In the genomic region with DNA sequence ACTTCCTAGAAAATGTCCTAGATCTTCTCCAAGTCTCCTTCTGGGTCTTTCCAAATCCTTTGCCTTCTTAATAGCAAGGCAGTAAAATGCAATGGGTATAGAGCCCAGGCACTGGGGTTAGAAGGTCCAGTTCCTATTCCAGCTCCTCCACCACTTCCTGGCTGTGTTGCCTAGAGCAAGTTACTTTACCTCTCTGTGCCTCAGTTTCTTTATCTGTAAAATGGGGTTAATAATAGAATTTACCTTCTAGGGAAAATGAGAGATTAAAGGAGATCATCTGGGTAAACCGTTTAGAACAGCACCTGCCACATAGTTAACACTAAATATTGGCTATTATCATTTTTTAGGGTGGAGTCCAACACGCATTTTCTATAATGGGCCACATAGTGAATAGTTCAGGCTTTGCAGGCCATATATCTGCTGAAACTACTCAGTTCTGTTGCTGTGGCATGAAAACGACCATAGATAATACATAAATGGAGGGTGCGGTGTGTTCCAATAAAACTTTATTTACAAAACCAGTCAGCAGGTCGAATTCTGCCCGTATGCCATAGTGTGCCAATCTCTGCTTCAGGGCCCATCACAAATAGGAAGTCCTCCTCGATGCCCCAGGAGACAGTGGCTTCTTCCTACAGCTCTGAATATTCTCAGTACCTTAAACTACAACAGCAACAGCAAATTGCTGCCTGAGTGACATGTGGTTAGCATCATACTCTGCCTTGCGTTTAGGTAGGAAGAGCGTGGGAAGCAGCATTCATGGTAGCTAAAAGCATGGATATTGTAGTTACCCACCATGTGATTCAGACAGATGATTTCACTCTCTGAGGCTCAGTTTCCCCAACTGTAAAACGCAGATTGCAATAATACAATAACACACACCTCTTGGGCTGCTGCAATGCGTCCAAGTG, we compare ENCODE assay signal across 2 cellular contexts.
A peak's percentile ranks its signal among the peaks of the same experiment; 100 is the strongest.
TF ChIP-seq lines count a peak whose summit lies in the region.

No MANE protein-coding gene starts in this region.

TF ChIP-seq in GM23338, 12 proteins besides CTCF, POLR2A, EP300 and RAD21 (continued from another document and continues in another):
- TF ChIP-seq, protein P1, sequence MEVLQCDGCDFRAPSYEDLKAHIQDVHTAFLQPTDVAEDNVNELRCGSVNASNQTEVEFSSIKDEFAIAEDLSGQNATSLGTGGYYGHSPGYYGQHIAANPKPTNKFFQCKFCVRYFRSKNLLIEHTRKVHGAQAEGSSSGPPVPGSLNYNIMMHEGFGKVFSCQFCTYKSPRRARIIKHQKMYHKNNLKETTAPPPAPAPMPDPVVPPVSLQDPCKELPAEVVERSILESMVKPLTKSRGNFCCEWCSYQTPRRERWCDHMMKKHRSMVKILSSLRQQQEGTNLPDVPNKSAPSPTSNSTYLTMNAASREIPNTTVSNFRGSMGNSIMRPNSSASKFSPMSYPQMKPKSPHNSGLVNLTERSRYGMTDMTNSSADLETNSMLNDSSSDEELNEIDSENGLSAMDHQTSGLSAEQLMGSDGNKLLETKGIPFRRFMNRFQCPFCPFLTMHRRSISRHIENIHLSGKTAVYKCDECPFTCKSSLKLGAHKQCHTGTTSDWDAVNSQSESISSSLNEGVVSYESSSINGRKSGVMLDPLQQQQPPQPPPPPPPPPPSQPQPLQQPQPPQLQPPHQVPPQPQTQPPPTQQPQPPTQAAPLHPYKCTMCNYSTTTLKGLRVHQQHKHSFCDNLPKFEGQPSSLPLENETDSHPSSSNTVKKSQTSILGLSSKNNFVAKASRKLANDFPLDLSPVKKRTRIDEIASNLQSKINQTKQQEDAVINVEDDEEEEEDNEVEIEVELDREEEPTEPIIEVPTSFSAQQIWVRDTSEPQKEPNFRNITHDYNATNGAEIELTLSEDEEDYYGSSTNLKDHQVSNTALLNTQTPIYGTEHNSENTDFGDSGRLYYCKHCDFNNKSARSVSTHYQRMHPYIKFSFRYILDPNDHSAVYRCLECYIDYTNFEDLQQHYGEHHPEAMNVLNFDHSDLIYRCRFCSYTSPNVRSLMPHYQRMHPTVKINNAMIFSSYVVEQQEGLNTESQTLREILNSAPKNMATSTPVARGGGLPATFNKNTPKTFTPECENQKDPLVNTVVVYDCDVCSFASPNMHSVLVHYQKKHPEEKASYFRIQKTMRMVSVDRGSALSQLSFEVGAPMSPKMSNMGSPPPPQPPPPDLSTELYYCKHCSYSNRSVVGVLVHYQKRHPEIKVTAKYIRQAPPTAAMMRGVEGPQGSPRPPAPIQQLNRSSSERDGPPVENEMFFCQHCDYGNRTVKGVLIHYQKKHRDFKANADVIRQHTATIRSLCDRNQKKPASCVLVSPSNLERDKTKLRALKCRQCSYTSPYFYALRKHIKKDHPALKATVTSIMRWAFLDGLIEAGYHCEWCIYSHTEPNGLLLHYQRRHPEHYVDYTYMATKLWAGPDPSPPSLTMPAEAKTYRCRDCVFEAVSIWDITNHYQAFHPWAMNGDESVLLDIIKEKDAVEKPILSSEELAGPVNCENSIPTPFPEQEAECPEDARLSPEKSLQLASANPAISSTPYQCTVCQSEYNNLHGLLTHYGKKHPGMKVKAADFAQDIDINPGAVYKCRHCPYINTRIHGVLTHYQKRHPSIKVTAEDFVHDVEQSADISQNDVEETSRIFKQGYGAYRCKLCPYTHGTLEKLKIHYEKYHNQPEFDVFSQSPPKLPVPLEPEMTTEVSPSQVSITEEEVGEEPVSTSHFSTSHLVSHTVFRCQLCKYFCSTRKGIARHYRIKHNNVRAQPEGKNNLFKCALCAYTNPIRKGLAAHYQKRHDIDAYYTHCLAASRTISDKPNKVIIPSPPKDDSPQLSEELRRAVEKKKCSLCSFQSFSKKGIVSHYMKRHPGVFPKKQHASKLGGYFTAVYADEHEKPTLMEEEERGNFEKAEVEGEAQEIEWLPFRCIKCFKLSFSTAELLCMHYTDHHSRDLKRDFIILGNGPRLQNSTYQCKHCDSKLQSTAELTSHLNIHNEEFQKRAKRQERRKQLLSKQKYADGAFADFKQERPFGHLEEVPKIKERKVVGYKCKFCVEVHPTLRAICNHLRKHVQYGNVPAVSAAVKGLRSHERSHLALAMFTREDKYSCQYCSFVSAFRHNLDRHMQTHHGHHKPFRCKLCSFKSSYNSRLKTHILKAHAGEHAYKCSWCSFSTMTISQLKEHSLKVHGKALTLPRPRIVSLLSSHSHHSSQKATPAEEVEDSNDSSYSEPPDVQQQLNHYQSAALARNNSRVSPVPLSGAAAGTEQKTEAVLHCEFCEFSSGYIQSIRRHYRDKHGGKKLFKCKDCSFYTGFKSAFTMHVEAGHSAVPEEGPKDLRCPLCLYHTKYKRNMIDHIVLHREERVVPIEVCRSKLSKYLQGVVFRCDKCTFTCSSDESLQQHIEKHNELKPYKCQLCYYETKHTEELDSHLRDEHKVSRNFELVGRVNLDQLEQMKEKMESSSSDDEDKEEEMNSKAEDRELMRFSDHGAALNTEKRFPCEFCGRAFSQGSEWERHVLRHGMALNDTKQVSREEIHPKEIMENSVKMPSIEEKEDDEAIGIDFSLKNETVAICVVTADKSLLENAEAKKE (CRISPR knock-in tag; IDR thresholded peaks at IDR 0.05) = no peak
- TF ChIP-seq STAT1 (IDR thresholded peaks at IDR 0.05; ENCODE audit: unreplicated experiment) (no peak), NANOG (IDR thresholded peaks at IDR 0.05; ENCODE audit: borderline replicate concordance) (no peak), CREB1 (CRISPR knock-in tag; IDR thresholded peaks at IDR 0.05; ENCODE audit: low read depth) (no peak), POLR2AphosphoS5 (IDR thresholded peaks at IDR 0.05; ENCODE audit: low read depth) (no peak), ZNF331 (CRISPR knock-in tag; IDR thresholded peaks at IDR 0.05; ENCODE audit: low read depth) (no peak)
- TF ChIP-seq, protein P2, sequence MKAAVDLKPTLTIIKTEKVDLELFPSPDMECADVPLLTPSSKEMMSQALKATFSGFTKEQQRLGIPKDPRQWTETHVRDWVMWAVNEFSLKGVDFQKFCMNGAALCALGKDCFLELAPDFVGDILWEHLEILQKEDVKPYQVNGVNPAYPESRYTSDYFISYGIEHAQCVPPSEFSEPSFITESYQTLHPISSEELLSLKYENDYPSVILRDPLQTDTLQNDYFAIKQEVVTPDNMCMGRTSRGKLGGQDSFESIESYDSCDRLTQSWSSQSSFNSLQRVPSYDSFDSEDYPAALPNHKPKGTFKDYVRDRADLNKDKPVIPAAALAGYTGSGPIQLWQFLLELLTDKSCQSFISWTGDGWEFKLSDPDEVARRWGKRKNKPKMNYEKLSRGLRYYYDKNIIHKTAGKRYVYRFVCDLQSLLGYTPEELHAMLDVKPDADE (IDR thresholded peaks at IDR 0.05) = no peak

TF ChIP-seq in K562, 482 proteins besides CTCF, POLR2A, EP300 and RAD21 (continued from another document):
- TF ChIP-seq, protein P3, sequence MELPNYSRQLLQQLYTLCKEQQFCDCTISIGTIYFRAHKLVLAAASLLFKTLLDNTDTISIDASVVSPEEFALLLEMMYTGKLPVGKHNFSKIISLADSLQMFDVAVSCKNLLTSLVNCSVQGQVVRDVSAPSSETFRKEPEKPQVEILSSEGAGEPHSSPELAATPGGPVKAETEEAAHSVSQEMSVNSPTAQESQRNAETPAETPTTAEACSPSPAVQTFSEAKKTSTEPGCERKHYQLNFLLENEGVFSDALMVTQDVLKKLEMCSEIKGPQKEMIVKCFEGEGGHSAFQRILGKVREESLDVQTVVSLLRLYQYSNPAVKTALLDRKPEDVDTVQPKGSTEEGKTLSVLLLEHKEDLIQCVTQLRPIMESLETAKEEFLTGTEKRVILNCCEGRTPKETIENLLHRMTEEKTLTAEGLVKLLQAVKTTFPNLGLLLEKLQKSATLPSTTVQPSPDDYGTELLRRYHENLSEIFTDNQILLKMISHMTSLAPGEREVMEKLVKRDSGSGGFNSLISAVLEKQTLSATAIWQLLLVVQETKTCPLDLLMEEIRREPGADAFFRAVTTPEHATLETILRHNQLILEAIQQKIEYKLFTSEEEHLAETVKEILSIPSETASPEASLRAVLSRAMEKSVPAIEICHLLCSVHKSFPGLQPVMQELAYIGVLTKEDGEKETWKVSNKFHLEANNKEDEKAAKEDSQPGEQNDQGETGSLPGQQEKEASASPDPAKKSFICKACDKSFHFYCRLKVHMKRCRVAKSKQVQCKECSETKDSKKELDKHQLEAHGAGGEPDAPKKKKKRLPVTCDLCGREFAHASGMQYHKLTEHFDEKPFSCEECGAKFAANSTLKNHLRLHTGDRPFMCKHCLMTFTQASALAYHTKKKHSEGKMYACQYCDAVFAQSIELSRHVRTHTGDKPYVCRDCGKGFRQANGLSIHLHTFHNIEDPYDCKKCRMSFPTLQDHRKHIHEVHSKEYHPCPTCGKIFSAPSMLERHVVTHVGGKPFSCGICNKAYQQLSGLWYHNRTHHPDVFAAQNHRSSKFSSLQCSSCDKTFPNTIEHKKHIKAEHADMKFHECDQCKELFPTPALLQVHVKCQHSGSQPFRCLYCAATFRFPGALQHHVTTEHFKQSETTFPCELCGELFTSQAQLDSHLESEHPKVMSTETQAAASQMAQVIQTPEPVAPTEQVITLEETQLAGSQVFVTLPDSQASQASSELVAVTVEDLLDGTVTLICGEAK (IDR thresholded peaks at IDR 0.05) = peak; percentile 89
- TF ChIP-seq, protein P3 (CRISPR knock-in tag; IDR thresholded peaks at IDR 0.05) = 0 out of 2 replicates have a peak, but pooled peaks have one; percentile 42
- TF ChIP-seq, protein P4, sequence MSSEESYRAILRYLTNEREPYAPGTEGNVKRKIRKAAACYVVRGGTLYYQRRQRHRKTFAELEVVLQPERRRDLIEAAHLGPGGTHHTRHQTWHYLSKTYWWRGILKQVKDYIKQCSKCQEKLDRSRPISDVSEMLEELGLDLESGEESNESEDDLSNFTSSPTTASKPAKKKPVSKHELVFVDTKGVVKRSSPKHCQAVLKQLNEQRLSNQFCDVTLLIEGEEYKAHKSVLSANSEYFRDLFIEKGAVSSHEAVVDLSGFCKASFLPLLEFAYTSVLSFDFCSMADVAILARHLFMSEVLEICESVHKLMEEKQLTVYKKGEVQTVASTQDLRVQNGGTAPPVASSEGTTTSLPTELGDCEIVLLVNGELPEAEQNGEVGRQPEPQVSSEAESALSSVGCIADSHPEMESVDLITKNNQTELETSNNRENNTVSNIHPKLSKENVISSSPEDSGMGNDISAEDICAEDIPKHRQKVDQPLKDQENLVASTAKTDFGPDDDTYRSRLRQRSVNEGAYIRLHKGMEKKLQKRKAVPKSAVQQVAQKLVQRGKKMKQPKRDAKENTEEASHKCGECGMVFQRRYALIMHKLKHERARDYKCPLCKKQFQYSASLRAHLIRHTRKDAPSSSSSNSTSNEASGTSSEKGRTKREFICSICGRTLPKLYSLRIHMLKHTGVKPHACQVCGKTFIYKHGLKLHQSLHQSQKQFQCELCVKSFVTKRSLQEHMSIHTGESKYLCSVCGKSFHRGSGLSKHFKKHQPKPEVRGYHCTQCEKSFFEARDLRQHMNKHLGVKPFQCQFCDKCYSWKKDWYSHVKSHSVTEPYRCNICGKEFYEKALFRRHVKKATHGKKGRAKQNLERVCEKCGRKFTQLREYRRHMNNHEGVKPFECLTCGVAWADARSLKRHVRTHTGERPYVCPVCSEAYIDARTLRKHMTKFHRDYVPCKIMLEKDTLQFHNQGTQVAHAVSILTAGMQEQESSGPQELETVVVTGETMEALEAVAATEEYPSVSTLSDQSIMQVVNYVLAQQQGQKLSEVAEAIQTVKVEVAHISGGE (CRISPR knock-in tag; IDR thresholded peaks at IDR 0.05) = no peak
- TF ChIP-seq, protein P5, sequence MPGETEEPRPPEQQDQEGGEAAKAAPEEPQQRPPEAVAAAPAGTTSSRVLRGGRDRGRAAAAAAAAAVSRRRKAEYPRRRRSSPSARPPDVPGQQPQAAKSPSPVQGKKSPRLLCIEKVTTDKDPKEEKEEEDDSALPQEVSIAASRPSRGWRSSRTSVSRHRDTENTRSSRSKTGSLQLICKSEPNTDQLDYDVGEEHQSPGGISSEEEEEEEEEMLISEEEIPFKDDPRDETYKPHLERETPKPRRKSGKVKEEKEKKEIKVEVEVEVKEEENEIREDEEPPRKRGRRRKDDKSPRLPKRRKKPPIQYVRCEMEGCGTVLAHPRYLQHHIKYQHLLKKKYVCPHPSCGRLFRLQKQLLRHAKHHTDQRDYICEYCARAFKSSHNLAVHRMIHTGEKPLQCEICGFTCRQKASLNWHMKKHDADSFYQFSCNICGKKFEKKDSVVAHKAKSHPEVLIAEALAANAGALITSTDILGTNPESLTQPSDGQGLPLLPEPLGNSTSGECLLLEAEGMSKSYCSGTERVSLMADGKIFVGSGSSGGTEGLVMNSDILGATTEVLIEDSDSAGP (CRISPR knock-in tag; IDR thresholded peaks at IDR 0.05) = no peak
- TF ChIP-seq RBM25 (IDR thresholded peaks at IDR 0.05; ENCODE audit: low read depth, low read length, severe bottlenecking) (peak; percentile 85), ADNP (tag; IDR thresholded peaks at IDR 0.05) (0 out of 2 replicates have a peak, but pooled peaks have one; percentile 36)
